17 cellular contexts compared by ENCODE assay signal in genomic region chr18:37419272-37419671, GRCh38.
DNase-seq lines count a peak whose midpoint lies in the region; ATAC-seq and TF ChIP-seq lines count a peak whose summit lies in the region.
"Had no signal": no experiment of that assay in that cellular context is flagged by ENCODE, and none has a peak within 500 bp of the region (broad histone marks: within the 10 kb centered on the region; RNA-seq: fewer than 3 reads in every experiment).

No MANE protein-coding gene starts in this region.

- H3K36me3 Mint-ChIP-seq in HFFc6 (ENCODE audit: low read depth) (no peaks in the 10 kb centered on the region), endothelial cell (ENCODE audit: low read depth, unreplicated experiment) (peaks cover 3% of the 10 kb centered on the region)
- H3K36me3 Mint-ChIP-seq in stimulated activated effector memory CD8-positive, alpha-beta T cell treated with anti-CD3 and anti-CD28 coated beads, Interleukin-12 subunit alpha, Interleukin-12 subunit beta, amount 100 ng/mL, for 72 hours = no peaks in the 10 kb centered on the region
- H3K36me3 Mint-ChIP-seq: memory B cell had no signal

- H3K4me3 Mint-ChIP-seq in HFFc6 (no peak overlapping the region), endothelial cell (ENCODE audit: unreplicated experiment) (no peak overlapping the region)
- H3K4me3 Mint-ChIP-seq in stimulated activated effector memory CD8-positive, alpha-beta T cell treated with anti-CD3 and anti-CD28 coated beads, Interleukin-12 subunit alpha, Interleukin-12 subunit beta, amount 100 ng/mL, for 72 hours = no peak overlapping the region
- H3K4me3 Mint-ChIP-seq: memory B cell had no signal

- peak; percentile 35 for DNase-seq in AG08396 (ENCODE audit: low spot score)
- peak; percentile 76 for DNase-seq in HFFc6
- peak; percentile 1 for DNase-seq in amniotic epithelial cell (ENCODE audit: low read depth)
- DNase-seq in kidney tubule cell (ENCODE audit: low spot score) = peak; percentile 98
- no peak for DNase-seq in stimulated activated effector memory CD8-positive, alpha-beta T cell treated with anti-CD3 and anti-CD28 coated beads, Interleukin-12 subunit alpha, Interleukin-12 subunit beta, amount 100 ng/mL, for 72 hours (ENCODE audit: low spot score in 2 of 2)
- no peak for DNase-seq in endothelial cell (ENCODE audit: low spot score)
- DNase-seq in GF-D8 (lab: John Stamatoyannopoulos, UW) = no peak
- DNase-seq: activated CD4-positive, alpha-beta T cell treated with anti-CD3 and anti-CD28 coated beads for 4 hours; activated CD8-positive, alpha-beta memory T cell treated with anti-CD3 and anti-CD28 coated beads, Interleukin-2, amount 50 U/mL, for 4 hours; Caco-2; GDM1; KG1; NCI-H1105; NCI-H526 treated with DMSO at 0.1 percent for 48 hours; stomach had no signal

- ATAC-seq in stimulated activated effector memory CD8-positive, alpha-beta T cell treated with anti-CD3 and anti-CD28 coated beads, Interleukin-12 subunit alpha, Interleukin-12 subunit beta, amount 100 ng/mL, for 72 hours = no peak
- ATAC-seq in HG03139 (IDR thresholded peaks at IDR 0.05; ENCODE audit: unreplicated experiment) = no peak

- H3K27me3 Mint-ChIP-seq in HFFc6 (ENCODE audit: insufficient read depth) (peaks cover 7% of the 10 kb centered on the region), endothelial cell (ENCODE audit: unreplicated experiment) (peaks cover 15% of the 10 kb centered on the region)

- H3K27ac Mint-ChIP-seq in HFFc6 (peak overlapping the region; percentile 51; the same call in 1 of the 2 replicates), endothelial cell (ENCODE audit: unreplicated experiment) (no peak overlapping the region)
- H3K27ac Mint-ChIP-seq in stimulated activated effector memory CD8-positive, alpha-beta T cell treated with anti-CD3 and anti-CD28 coated beads, Interleukin-12 subunit alpha, Interleukin-12 subunit beta, amount 100 ng/mL, for 72 hours = no peak overlapping the region
- H3K27ac Mint-ChIP-seq: memory B cell had no signal

- H3K4me1 Mint-ChIP-seq in HFFc6 (ENCODE audit: low read depth) = peaks cover 41% of the 10 kb centered on the region
- H3K4me1 Mint-ChIP-seq in stimulated activated effector memory CD8-positive, alpha-beta T cell treated with anti-CD3 and anti-CD28 coated beads, Interleukin-12 subunit alpha, Interleukin-12 subunit beta, amount 100 ng/mL, for 72 hours = no peaks in the 10 kb centered on the region
- H3K4me1 Mint-ChIP-seq in endothelial cell (ENCODE audit: unreplicated experiment) = no peaks in the 10 kb centered on the region
- H3K4me1 Mint-ChIP-seq: memory B cell had no signal

- H3K9me3 Mint-ChIP-seq in HFFc6 (no peaks in the 10 kb centered on the region), endothelial cell (ENCODE audit: unreplicated experiment) (no peaks in the 10 kb centered on the region)
- no peaks in the 10 kb centered on the region for H3K9me3 Mint-ChIP-seq in stimulated activated effector memory CD8-positive, alpha-beta T cell treated with anti-CD3 and anti-CD28 coated beads, Interleukin-12 subunit alpha, Interleukin-12 subunit beta, amount 100 ng/mL, for 72 hours
- H3K9me3 Mint-ChIP-seq: memory B cell had no signal

- TF ChIP-seq CTCF in HFFc6 (IDR thresholded peaks at IDR 0.05) (no peak), endothelial cell (IDR thresholded peaks at IDR 0.05; ENCODE audit: unreplicated experiment) (no peak)

Comparison
In these comparisons a context has a peak if more than half of its experiments do, and no peak if none do; other contexts are left out.
1. DNase-seq: peak in AG08396 (single experiment), HFFc6 (single experiment), amniotic epithelial cell (single experiment) and kidney tubule cell (single experiment); none in stimulated activated effector memory CD8-positive, alpha-beta T cell treated with anti-CD3 and anti-CD28 coated beads, Interleukin-12 subunit alpha, Interleukin-12 subunit beta, amount 100 ng/mL, for 72 hours (0 of 2), endothelial cell (single experiment) and GF-D8 (single experiment).